Comparison of ENCODE assay signal across 8 cellular contexts in the genomic region with DNA sequence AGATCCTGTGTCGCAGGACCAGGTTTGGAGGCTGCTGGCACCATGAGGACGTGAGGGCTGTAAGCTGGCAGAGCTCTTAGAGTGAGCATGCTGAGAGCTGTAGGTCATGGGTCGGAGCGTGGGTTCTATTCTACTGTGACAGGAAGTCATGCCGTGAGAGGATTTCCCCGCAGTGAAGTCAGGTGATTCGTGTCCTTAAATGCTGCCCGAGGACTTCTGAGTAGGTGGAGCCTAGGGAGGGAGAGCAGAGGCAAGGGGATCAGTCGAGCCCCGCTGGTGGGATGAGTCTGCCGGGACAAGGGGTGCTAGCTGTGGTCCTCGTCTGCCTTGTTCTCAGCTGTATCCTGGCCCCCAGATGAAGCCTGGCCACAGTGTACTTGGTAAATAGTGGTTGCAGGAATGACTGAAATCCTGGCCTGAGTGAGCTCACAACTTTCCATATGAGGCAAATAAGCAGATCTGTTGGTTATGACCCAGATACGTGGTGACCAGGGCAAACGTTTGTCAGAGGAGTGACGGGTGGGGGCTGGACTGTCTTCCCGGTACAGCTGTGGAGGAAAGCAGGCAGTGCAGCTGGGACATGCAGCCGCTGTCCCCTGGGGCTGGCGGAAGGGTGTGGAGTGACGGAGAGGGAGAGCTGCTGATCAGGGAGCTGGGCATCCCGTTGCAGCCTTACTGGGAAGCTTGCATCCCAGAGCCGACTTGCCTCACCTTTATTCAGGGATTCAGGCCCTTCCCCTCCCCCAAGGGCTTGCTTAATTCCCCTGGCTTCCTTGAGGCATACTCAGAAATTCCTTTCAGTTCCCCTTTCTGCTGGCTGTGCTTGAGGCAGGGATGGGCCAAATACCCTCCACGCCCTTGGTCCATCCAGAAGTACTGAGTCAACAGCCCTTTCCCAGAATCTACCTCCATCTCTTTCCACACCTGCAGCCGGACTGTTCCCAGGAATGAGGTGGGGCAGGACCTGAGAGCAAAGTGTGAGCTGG.
DNase-seq lines count a peak whose midpoint lies in the region; ATAC-seq and TF ChIP-seq lines count a peak whose summit lies in the region.

No MANE protein-coding gene starts in this region.

- H3K27ac Mint-ChIP-seq in T-helper 2 cell treated with Interferon-gamma antibody and Interleukin-4, amounts not matched to agents 5 μg/mL and 100 μg/mL, for 36 hours, result peak overlapping the region; percentile 58

- H3K4me3 ChIP-seq in cardiac fibroblast (replicated peaks in 1 of 2; ENCODE audit: low read depth in 2 of 2, low read length in 2 of 2), result peak overlapping the region in 1 of 2 donors; percentile 4

- peak; percentile 68 for ATAC-seq in HG03175 (IDR thresholded peaks at IDR 0.05; ENCODE audit: unreplicated experiment)

- DNase-seq in activated gamma-delta T cell treated with Interleukin-2 at 50 U/mL for 16 hours, result peak; percentile 4
- DNase-seq in activated gamma-delta T cell (lab: John Stamatoyannopoulos, UW), result no peak
- DNase-seq in T-helper 2 cell treated with Interferon-gamma antibody and Interleukin-4, amounts not matched to agents 5 μg/mL and 100 μg/mL, for 36 hours (ENCODE audit: low spot score), result peak; percentile 75
- DNase-seq in cardiac fibroblast (ENCODE audit: low read depth in 2 of 2), result peak; percentile 55 to 59
- peak; percentile 72 for DNase-seq in medulla oblongata (ENCODE audit: extremely low spot score)
- peak; percentile 29 to 58 for DNase-seq in stimulated activated CD8-positive, alpha-beta memory T cell treated with anti-CD3 and anti-CD28 coated beads, Interleukin-7, amount 100 ng/mL, for 48 hours (ENCODE audit: extremely low read depth in 1 of 2, low read depth in 1 of 2)
- no peak for DNase-seq in NCI-H2081 (lab: John Stamatoyannopoulos, UW)

- peak overlapping the region; percentile 51 for H3K4me3 Mint-ChIP-seq in T-helper 2 cell treated with Interferon-gamma antibody and Interleukin-4, amounts not matched to agents 5 μg/mL and 100 μg/mL, for 36 hours

- H3K27me3 Mint-ChIP-seq in T-helper 2 cell treated with Interferon-gamma antibody and Interleukin-4, amounts not matched to agents 5 μg/mL and 100 μg/mL, for 36 hours (ENCODE audit: low read depth), result no peaks in the 10 kb centered on the region

- TF ChIP-seq CTCF in cardiac fibroblast (IDR thresholded peaks at IDR 0.05; ENCODE audit: low read depth, low read length), result no peak

- H3K9me3 Mint-ChIP-seq in T-helper 2 cell treated with Interferon-gamma antibody and Interleukin-4, amounts not matched to agents 5 μg/mL and 100 μg/mL, for 36 hours, result no peaks in the 10 kb centered on the region

- no peaks in the 10 kb centered on the region for H3K36me3 Mint-ChIP-seq in T-helper 2 cell treated with Interferon-gamma antibody and Interleukin-4, amounts not matched to agents 5 μg/mL and 100 μg/mL, for 36 hours (ENCODE audit: low read depth)

- peaks cover 13% of the 10 kb centered on the region for H3K4me1 Mint-ChIP-seq in T-helper 2 cell treated with Interferon-gamma antibody and Interleukin-4, amounts not matched to agents 5 μg/mL and 100 μg/mL, for 36 hours (ENCODE audit: low read depth)

Comparison
In these comparisons a context has a peak if more than half of its experiments do, and no peak if none do; other contexts are left out.
1. DNase-seq: peak in activated gamma-delta T cell treated with Interleukin-2 at 50 U/mL for 16 hours (single experiment), T-helper 2 cell treated with Interferon-gamma antibody and Interleukin-4, amounts not matched to agents 5 μg/mL and 100 μg/mL, for 36 hours (single experiment), cardiac fibroblast (2 of 2), medulla oblongata (single experiment) and stimulated activated CD8-positive, alpha-beta memory T cell treated with anti-CD3 and anti-CD28 coated beads, Interleukin-7, amount 100 ng/mL, for 48 hours (2 of 2); none in activated gamma-delta T cell (single experiment) and NCI-H2081 (0 of 2).